1 cellular context compared by ENCODE assay signal in the genomic region with DNA sequence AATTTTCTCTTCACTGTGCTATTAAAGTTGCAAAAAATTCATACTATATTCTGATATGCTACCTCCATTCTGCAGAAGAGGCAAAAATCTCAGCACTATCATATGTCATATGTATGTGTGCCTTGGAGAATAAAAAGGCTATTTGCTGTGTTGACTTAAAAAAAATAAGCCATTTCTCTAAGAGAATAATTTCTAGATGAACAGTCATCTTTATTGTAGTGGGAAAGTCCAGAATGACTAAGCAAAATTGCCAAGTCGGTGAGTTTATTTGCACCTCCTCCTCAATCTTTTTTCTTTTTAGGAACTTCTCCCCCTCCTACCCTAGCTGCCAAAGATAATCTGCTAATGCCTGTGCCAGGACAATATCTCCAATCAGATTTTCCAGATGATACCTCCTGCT.
TF ChIP-seq lines count a peak whose summit lies in the region.

No MANE protein-coding gene starts in this region.

TF ChIP-seq in A549, 52 proteins besides CTCF, POLR2A, EP300 and RAD21 (continued from another document):
- TF ChIP-seq, protein P1, sequence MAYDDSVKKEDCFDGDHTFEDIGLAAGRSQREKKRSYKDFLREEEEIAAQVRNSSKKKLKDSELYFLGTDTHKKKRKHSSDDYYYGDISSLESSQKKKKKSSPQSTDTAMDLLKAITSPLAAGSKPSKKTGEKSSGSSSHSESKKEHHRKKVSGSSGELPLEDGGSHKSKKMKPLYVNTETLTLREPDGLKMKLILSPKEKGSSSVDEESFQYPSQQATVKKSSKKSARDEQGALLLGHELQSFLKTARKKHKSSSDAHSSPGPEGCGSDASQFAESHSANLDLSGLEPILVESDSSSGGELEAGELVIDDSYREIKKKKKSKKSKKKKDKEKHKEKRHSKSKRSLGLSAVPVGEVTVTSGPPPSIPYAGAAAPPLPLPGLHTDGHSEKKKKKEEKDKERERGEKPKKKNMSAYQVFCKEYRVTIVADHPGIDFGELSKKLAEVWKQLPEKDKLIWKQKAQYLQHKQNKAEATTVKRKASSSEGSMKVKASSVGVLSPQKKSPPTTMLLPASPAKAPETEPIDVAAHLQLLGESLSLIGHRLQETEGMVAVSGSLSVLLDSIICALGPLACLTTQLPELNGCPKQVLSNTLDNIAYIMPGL (CRISPR knock-in tag; IDR thresholded peaks at IDR 0.05; ENCODE audit: borderline replicate concordance) = no peak
- TF ChIP-seq RCOR1 (IDR thresholded peaks at IDR 0.05; ENCODE audit: low read depth, low read length) (no peak), NFE2L2 (conservative IDR thresholded peaks at IDR 0.05; ENCODE audit: low read length) (peak; percentile 90), FOXS1 (CRISPR knock-in tag; IDR thresholded peaks at IDR 0.05) (no peak), CBX2 (IDR thresholded peaks at IDR 0.05; ENCODE audit: borderline replicate concordance, low read depth) (no peak), HOXB13 (CRISPR knock-in tag; IDR thresholded peaks at IDR 0.05; ENCODE audit: low read depth) (no peak), POLR2AphosphoS2 (conservative IDR thresholded peaks at IDR 0.05; ENCODE audit: low read length) (no peak), PHF8 (IDR thresholded peaks at IDR 0.05; ENCODE audit: borderline replicate concordance, low read depth) (no peak), TFCP2L1 (CRISPR knock-in tag; IDR thresholded peaks at IDR 0.05) (no peak), CBX8 (IDR thresholded peaks at IDR 0.05) (no peak), FOSL2 (IDR thresholded peaks at IDR 0.05) (no peak), FOSL2 (CRISPR knock-in tag; IDR thresholded peaks at IDR 0.05) (peak; percentile 37; the same call in 1 of the 2 replicates), MAFK (IDR thresholded peaks at IDR 0.05; ENCODE audit: partially characterized antibody) (peak; percentile 97), HDAC2 (IDR thresholded peaks at IDR 0.05) (no peak), ZNF302 (CRISPR knock-in tag; IDR thresholded peaks at IDR 0.05) (no peak), JUNB (IDR thresholded peaks at IDR 0.05) (no peak), EHF (CRISPR knock-in tag; IDR thresholded peaks at IDR 0.05) (no peak), KDM1A (IDR thresholded peaks at IDR 0.05; ENCODE audit: low read depth) (no peak), RFX5 (IDR thresholded peaks at IDR 0.05) (no peak)
